Comparison of ENCODE assay signal across 18 cellular contexts in genomic region chr13:102944821-102945220, GRCh38.
"Had no signal": no experiment of that assay in that cellular context is flagged by ENCODE, and none has a peak within 500 bp of the region (broad histone marks: within the 10 kb centered on the region; RNA-seq: fewer than 3 reads in every experiment).

No MANE protein-coding gene starts in this region.

- H3K27ac ChIP-seq: HL-60 had no signal

- DNase-seq: KBM-7, MV-4-11, NCI-H1048, NCI-H1436 treated with DMSO at 0.1 percent for 48 hours, NCI-H1694, NCI-H187 treated with DMSO at 0.1 percent for 48 hours, NCI-H2029 treated with DMSO at 0.1 percent for 48 hours, NCI-H2107, NCI-H2171 treated with DMSO at 0.1 percent for 48 hours, NCI-H345, NCI-H446 treated with DMSO at 0.1 percent for 48 hours, NCI-H510A treated with DMSO at 0.1 percent for 48 hours, Right ventricle myocardium superior, RPMI8226, SIG-M5, SK-N-SH, T-helper 1 cell had no signal

- H3K9me3 ChIP-seq: SK-N-SH had no signal
